2 cellular contexts compared by ENCODE assay signal in the genomic region with DNA sequence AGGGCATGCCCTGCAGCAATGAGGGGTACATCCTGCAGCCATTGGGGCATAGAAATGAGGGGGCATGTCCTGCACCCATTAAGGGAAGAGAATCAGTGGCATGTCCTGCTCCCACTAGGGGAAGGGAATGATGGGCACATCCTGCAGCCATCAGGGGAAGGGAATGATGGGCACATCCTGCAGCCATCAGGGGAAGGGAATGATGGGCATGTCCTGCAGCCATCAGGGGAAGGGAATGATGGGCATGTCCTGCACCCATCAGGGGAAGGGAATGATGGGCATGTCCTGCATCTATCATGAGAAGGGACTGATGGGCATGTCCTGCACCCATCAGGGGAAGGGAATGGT.
TF ChIP-seq lines count a peak whose summit lies in the region.

No MANE protein-coding gene starts in this region.

TF ChIP-seq in HEK293, 187 proteins besides CTCF, POLR2A, EP300 and RAD21:
- TF ChIP-seq SCRT2 (tag by site-specific recombination; IDR thresholded peaks at IDR 0.05) (no peak), ZNF544 (tag by site-specific recombination; IDR thresholded peaks at IDR 0.05) (no peak), SP2 (tag by site-specific recombination; IDR thresholded peaks at IDR 0.05) (no peak), ZNF792 (tag by site-specific recombination; IDR thresholded peaks at IDR 0.05) (no peak), ZSCAN30 (tag by site-specific recombination; IDR thresholded peaks at IDR 0.05) (peak; percentile 98)
- TF ChIP-seq, protein P1, sequence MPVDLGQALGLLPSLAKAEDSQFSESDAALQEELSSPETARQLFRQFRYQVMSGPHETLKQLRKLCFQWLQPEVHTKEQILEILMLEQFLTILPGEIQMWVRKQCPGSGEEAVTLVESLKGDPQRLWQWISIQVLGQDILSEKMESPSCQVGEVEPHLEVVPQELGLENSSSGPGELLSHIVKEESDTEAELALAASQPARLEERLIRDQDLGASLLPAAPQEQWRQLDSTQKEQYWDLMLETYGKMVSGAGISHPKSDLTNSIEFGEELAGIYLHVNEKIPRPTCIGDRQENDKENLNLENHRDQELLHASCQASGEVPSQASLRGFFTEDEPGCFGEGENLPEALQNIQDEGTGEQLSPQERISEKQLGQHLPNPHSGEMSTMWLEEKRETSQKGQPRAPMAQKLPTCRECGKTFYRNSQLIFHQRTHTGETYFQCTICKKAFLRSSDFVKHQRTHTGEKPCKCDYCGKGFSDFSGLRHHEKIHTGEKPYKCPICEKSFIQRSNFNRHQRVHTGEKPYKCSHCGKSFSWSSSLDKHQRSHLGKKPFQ (tag by site-specific recombination; IDR thresholded peaks at IDR 0.05) = no peak
- TF ChIP-seq, protein P2, sequence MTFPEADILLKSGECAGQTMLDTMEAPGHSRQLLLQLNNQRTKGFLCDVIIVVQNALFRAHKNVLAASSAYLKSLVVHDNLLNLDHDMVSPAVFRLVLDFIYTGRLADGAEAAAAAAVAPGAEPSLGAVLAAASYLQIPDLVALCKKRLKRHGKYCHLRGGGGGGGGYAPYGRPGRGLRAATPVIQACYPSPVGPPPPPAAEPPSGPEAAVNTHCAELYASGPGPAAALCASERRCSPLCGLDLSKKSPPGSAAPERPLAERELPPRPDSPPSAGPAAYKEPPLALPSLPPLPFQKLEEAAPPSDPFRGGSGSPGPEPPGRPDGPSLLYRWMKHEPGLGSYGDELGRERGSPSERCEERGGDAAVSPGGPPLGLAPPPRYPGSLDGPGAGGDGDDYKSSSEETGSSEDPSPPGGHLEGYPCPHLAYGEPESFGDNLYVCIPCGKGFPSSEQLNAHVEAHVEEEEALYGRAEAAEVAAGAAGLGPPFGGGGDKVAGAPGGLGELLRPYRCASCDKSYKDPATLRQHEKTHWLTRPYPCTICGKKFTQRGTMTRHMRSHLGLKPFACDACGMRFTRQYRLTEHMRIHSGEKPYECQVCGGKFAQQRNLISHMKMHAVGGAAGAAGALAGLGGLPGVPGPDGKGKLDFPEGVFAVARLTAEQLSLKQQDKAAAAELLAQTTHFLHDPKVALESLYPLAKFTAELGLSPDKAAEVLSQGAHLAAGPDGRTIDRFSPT (tag by site-specific recombination; IDR thresholded peaks at IDR 0.05) = no peak
TF ChIP-seq in HEK293: peak in this region for 1.

TF ChIP-seq in H1, 55 proteins besides CTCF, POLR2A, EP300 and RAD21:
- TF ChIP-seq ZNF274 (IDR thresholded peaks at IDR 0.05; ENCODE audit: borderline replicate concordance, extremely low read depth, low read length) (no peak), ATF2 (IDR thresholded peaks at IDR 0.05; ENCODE audit: low read length) (no peak), SIRT6 (IDR thresholded peaks at IDR 0.05; ENCODE audit: low read length) (no peak), SIN3A (conservative IDR thresholded peaks at IDR 0.05 in 1 of 2, IDR thresholded peaks at IDR 0.05 in 1 of 2; ENCODE audit: low read depth in 1 of 2, low read length in 2 of 2) (no peak), RFX5 (IDR thresholded peaks at IDR 0.05; ENCODE audit: borderline replicate concordance, low read depth, low read length) (no peak), PHF8 (conservative IDR thresholded peaks at IDR 0.05; ENCODE audit: low read depth, low read length) (no peak), BCL11A (IDR thresholded peaks at IDR 0.05; ENCODE audit: low read depth in 2 of 2, low read length in 2 of 2) (no peak), KDM4A (IDR thresholded peaks at IDR 0.05; ENCODE audit: low read depth, low read length, severe bottlenecking) (no peak), YY1 (IDR thresholded peaks at IDR 0.05; ENCODE audit: low read depth, low read length) (no peak), JUN (IDR thresholded peaks at IDR 0.05; ENCODE audit: low read depth, low read length) (no peak)
- TF ChIP-seq, protein P3, sequence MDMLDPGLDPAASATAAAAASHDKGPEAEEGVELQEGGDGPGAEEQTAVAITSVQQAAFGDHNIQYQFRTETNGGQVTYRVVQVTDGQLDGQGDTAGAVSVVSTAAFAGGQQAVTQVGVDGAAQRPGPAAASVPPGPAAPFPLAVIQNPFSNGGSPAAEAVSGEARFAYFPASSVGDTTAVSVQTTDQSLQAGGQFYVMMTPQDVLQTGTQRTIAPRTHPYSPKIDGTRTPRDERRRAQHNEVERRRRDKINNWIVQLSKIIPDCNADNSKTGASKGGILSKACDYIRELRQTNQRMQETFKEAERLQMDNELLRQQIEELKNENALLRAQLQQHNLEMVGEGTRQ (IDR thresholded peaks at IDR 0.05; ENCODE audit: low read length) = no peak
